Comparison of ENCODE assay signal across 28 cellular contexts in the genomic region with DNA sequence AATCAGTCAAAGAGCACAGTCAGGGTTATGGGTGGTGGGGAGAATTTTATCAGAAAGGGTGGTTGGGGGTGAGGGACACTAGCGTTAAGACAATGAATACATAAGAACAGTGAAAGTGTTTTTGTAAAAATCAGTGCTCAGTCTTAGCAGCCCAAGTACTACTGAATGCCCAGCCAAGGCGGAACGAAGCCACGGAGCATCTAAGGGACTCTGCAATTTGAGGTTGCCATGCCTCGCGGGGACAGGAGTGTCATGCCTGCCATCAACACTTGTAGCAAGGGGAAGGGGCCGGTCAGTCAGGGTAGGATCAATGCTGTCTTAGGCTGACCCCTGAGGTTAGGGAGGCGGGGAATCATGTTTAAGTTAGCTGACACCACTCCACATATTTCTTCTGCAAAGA. TPM values are rescaled to one million over a fixed set of nuclear protein-coding genes. Genes with fewer than 3 reads are reported as not detected.
"Had no signal": no experiment of that assay in that cellular context is flagged by ENCODE, and none has a peak within 500 bp of the region (broad histone marks: within the 10 kb centered on the region; RNA-seq: fewer than 3 reads in every experiment).

No MANE protein-coding gene starts in this region.

- H3K9me3 Mint-ChIP-seq: mesothelial cell of epicardium had no signal

- H3K4me1 Mint-ChIP-seq: mesothelial cell of epicardium had no signal

- H3K4me3 Mint-ChIP-seq: mesothelial cell of epicardium had no signal

- H3K27ac ChIP-seq: coronary artery, dorsolateral prefrontal cortex, epithelial cell of prostate, esophagus squamous epithelium, gastrocnemius medialis, heart right ventricle, left lung, lower lobe of right lung had no signal

- H3K36me3 ChIP-seq: esophagus squamous epithelium, gastrocnemius medialis, heart right ventricle, left lung, lower lobe of right lung had no signal

- H3K27me3 ChIP-seq: dorsolateral prefrontal cortex, esophagus squamous epithelium, gastrocnemius medialis, left lung had no signal

- H3K27ac Mint-ChIP-seq: mesothelial cell of epicardium had no signal

- DNase-seq: dermis blood vessel endothelial cell; dorsolateral prefrontal cortex; effector CD4-positive, alpha-beta T cell; effector memory CD4-positive, alpha-beta T cell; erythroblast; esophagus squamous epithelium; foreskin fibroblast; foreskin melanocyte; gastrocnemius medialis; glutamatergic neuron; head of caudate nucleus; heart right ventricle; hippocampal formation; left cardiac atrium; left ventricle myocardium superior; lower lobe of right lung; mesenchymal stem cell; mucosa of descending colon had no signal

- H3K36me3 Mint-ChIP-seq: mesothelial cell of epicardium had no signal

- FAIRE-seq: colon, endometrium, islet of Langerhans, keratinocyte had no signal

- H3K4me1 ChIP-seq: gastrocnemius medialis, left lung, lower lobe of right lung had no signal

- H3K4me3 ChIP-seq: coronary artery, dorsolateral prefrontal cortex, esophagus squamous epithelium, gastrocnemius medialis, heart right ventricle, left lung, lower lobe of right lung, mucosa of descending colon had no signal

- H3K9me3 ChIP-seq: esophagus squamous epithelium, gastrocnemius medialis, left lung, lower lobe of right lung, mucosa of descending colon had no signal

RNA-seq across cellular contexts. Expression of a gene that starts 13.3 kb away (rescaled TPM):
- total RNA-seq: kidney epithelial cell, left ventricle myocardium superior, mesenteric fat pad had no signal
